Comparison of ENCODE assay signal across 14 cellular contexts in genomic region chr2:241270531-241270930, GRCh38. TPM values are rescaled to one million over a fixed set of nuclear protein-coding genes. Genes with fewer than 3 reads are reported as not detected.
DNase-seq lines count a peak whose midpoint lies in the region; ATAC-seq and TF ChIP-seq lines count a peak whose summit lies in the region.
"Had no signal": no experiment of that assay in that cellular context is flagged by ENCODE, and none has a peak within 500 bp of the region (broad histone marks: within the 10 kb centered on the region; RNA-seq: fewer than 3 reads in every experiment).

No MANE protein-coding gene starts in this region.

- DNase-seq in stimulated activated naive CD8-positive, alpha-beta T cell treated with anti-CD3 and anti-CD28 coated beads, Interleukin-15, Interleukin-2, amounts not matched to agents 100 U/mL and 50 U/mL, for 24 hours = no peak
- DNase-seq in mesothelial cell of epicardium (ENCODE audit: low spot score in 2 of 2, unreplicated experiment in 2 of 2) (no peak), vagina (ENCODE audit: extremely low spot score in 2 of 2) (no peak), NCI-H2107 treated with DMSO at 0.1 percent for 48 hours (lab: John Stamatoyannopoulos, UW; ENCODE audit: unreplicated experiment) (no peak), NOMO-1 (lab: John Stamatoyannopoulos, UW; ENCODE audit: unreplicated experiment in 2 of 2) (no peak)
- DNase-seq: activated effector memory CD4-positive, alpha-beta T cell treated with anti-CD3 and anti-CD28 coated beads, Interleukin-2, amount 50 U/mL, for 16 hours; DND-41; foreskin melanocyte; NCI-H1092 treated with DMSO at 0.1 percent for 48 hours; occipital lobe had no signal

- peaks cover 0 to 17% of the 10 kb centered on the region in 2 donors for H3K36me3 ChIP-seq in vagina

- no peak for ATAC-seq in stimulated activated naive CD8-positive, alpha-beta T cell treated with anti-CD3 and anti-CD28 coated beads, Interleukin-15, Interleukin-2, amounts not matched to agents 100 U/mL and 50 U/mL, for 24 hours
- no peak for ATAC-seq in GM21825 (IDR thresholded peaks at IDR 0.05; ENCODE audit: unreplicated experiment)
- ATAC-seq: Right ventricle myocardium inferior had no signal

- no peak for TF ChIP-seq CTCF in brain (conservative IDR thresholded peaks at IDR 0.05)
- no peak for TF ChIP-seq CTCF in mesothelial cell of epicardium (IDR thresholded peaks at IDR 0.05; ENCODE audit: unreplicated experiment)
- no peak for TF ChIP-seq CTCF in vagina (IDR thresholded peaks at IDR 0.05)

- H3K27ac ChIP-seq in vagina = peak overlapping the region; percentile 94

- H3K27me3 Mint-ChIP-seq in stimulated activated naive CD8-positive, alpha-beta T cell treated with anti-CD3 and anti-CD28 coated beads, Interleukin-15, Interleukin-2, amounts not matched to agents 100 ng/mL and 50 ng/mL, for 24 hours = no peaks in the 10 kb centered on the region
- H3K27me3 Mint-ChIP-seq in brain (peaks cover 13% of the 10 kb centered on the region), mesothelial cell of epicardium (ENCODE audit: low read depth) (no peaks in the 10 kb centered on the region)

- H3K4me3 Mint-ChIP-seq in stimulated activated naive CD8-positive, alpha-beta T cell treated with anti-CD3 and anti-CD28 coated beads, Interleukin-15, Interleukin-2, amounts not matched to agents 100 ng/mL and 50 ng/mL, for 24 hours = peak overlapping the region; percentile 38
- H3K4me3 Mint-ChIP-seq in brain = peak overlapping the region; percentile 92 to 97 (median 93)
- peak overlapping the region; percentile 97 for H3K4me3 Mint-ChIP-seq in mesothelial cell of epicardium

- H3K27me3 ChIP-seq in vagina = no peaks in the 10 kb centered on the region

- H3K36me3 Mint-ChIP-seq in stimulated activated naive CD8-positive, alpha-beta T cell treated with anti-CD3 and anti-CD28 coated beads, Interleukin-15, Interleukin-2, amounts not matched to agents 100 ng/mL and 50 ng/mL, for 24 hours (ENCODE audit: low read depth) = peaks cover 49% of the 10 kb centered on the region
- H3K36me3 Mint-ChIP-seq in brain = peaks cover 47% of the 10 kb centered on the region
- H3K36me3 Mint-ChIP-seq in mesothelial cell of epicardium = peaks cover 30% of the 10 kb centered on the region

- TF ChIP-seq POLR2A in vagina (IDR thresholded peaks at IDR 0.05) = no peak

- H3K27ac Mint-ChIP-seq in stimulated activated naive CD8-positive, alpha-beta T cell treated with anti-CD3 and anti-CD28 coated beads, Interleukin-15, Interleukin-2, amounts not matched to agents 100 ng/mL and 50 ng/mL, for 24 hours = no peak overlapping the region
- H3K27ac Mint-ChIP-seq in brain (peak overlapping the region in 2 of 5 experiments; percentile 95), mesothelial cell of epicardium (peak overlapping the region; percentile 79)

- H3K4me1 ChIP-seq in vagina = peaks cover 57% of the 10 kb centered on the region

- intact Hi-C loops in vagina (cut with DNase I) = loop anchor here (5.0 kb wide), 1 partner anchor 47 kb away; the partner anchor contains the start of genes HDLBP and SEPTIN2

- H3K9me3 Mint-ChIP-seq in stimulated activated naive CD8-positive, alpha-beta T cell treated with anti-CD3 and anti-CD28 coated beads, Interleukin-15, Interleukin-2, amounts not matched to agents 100 ng/mL and 50 ng/mL, for 24 hours = peaks cover 5% of the 10 kb centered on the region
- H3K9me3 Mint-ChIP-seq in brain = peaks cover 8 to 25% (median 11%) of the 10 kb centered on the region in 5 experiments
- H3K9me3 Mint-ChIP-seq in mesothelial cell of epicardium = peaks cover 8% of the 10 kb centered on the region

- peaks cover 50% of the 10 kb centered on the region for H3K4me1 Mint-ChIP-seq in stimulated activated naive CD8-positive, alpha-beta T cell treated with anti-CD3 and anti-CD28 coated beads, Interleukin-15, Interleukin-2, amounts not matched to agents 100 ng/mL and 50 ng/mL, for 24 hours (ENCODE audit: low read depth)
- H3K4me1 Mint-ChIP-seq in brain (peaks cover 54% of the 10 kb centered on the region), mesothelial cell of epicardium (peaks cover 37% of the 10 kb centered on the region)

- H3K4me3 ChIP-seq in vagina = peak overlapping the region; percentile 91 to 92

- H3K9me3 ChIP-seq in vagina = no peaks in the 10 kb centered on the region

RNA-seq across cellular contexts. Expression of gene HDLBP, which starts 44.9 kb away (rescaled TPM):
- polyA plus RNA-seq in brain (ENCODE audit: insufficient read depth, low read depth, low replicate concordance) = 203 TPM
- total RNA-seq in mesothelial cell of epicardium (479 to 484 TPM (median 480 TPM) in 3 replicates), vagina (300 TPM)

RNA-seq across cellular contexts. Expression of gene SEPTIN2, which starts 45.2 kb away (rescaled TPM):
- 266 TPM for polyA plus RNA-seq in brain (ENCODE audit: insufficient read depth, low read depth, low replicate concordance)
- 507 to 522 TPM (median 508 TPM) in 3 replicates for total RNA-seq in mesothelial cell of epicardium
- total RNA-seq in vagina = 198 TPM

Comparison
In these comparisons a context has a peak if more than half of its experiments do, and no peak if none do; other contexts are left out.
1. H3K4me3 Mint-ChIP-seq: peak in every context shown above with its lines; median percentile 97 in mesothelial cell of epicardium; 93 in brain; 38 in stimulated activated naive CD8-positive, alpha-beta T cell treated with anti-CD3 and anti-CD28 coated beads, Interleukin-15, Interleukin-2, amounts not matched to agents 100 ng/mL and 50 ng/mL, for 24 hours.